Comparison of ENCODE assay signal across 2 cellular contexts in genomic region chr14:75252254-75252837, GRCh38.
TF ChIP-seq lines count a peak whose summit lies in the region.

No MANE protein-coding gene starts in this region.

TF ChIP-seq in K562, 482 proteins besides CTCF, POLR2A, EP300 and RAD21 (continues in another document):
- TF ChIP-seq CTBP1 (IDR thresholded peaks at IDR 0.05; ENCODE audit: borderline replicate concordance) (no peak), ZNF239 (CRISPR knock-in tag; IDR thresholded peaks at IDR 0.05) (no peak), MGA (IDR thresholded peaks at IDR 0.05) (peak; percentile 16; the same call in 1 of the 2 replicates), RBM25 (IDR thresholded peaks at IDR 0.05; ENCODE audit: low read depth, low read length, severe bottlenecking) (no peak), ZNF217 (CRISPR knock-in tag; IDR thresholded peaks at IDR 0.05) (no peak), ELK1 (CRISPR knock-in tag; IDR thresholded peaks at IDR 0.05) (no peak), MTF1 (CRISPR knock-in tag; IDR thresholded peaks at IDR 0.05; ENCODE audit: borderline replicate concordance) (no peak), SMAD2 (IDR thresholded peaks at IDR 0.05; ENCODE audit: low read depth, low read length) (no peak), KLF10 (CRISPR knock-in tag; IDR thresholded peaks at IDR 0.05) (no peak), HIVEP1 (CRISPR knock-in tag; IDR thresholded peaks at IDR 0.05) (no peak), BCL6 (CRISPR knock-in tag; IDR thresholded peaks at IDR 0.05) (no peak), HMG20A (CRISPR knock-in tag; conservative IDR thresholded peaks at IDR 0.05) (no peak), TRIM28 (IDR thresholded peaks at IDR 0.05) (no peak)
- TF ChIP-seq, protein P1, sequence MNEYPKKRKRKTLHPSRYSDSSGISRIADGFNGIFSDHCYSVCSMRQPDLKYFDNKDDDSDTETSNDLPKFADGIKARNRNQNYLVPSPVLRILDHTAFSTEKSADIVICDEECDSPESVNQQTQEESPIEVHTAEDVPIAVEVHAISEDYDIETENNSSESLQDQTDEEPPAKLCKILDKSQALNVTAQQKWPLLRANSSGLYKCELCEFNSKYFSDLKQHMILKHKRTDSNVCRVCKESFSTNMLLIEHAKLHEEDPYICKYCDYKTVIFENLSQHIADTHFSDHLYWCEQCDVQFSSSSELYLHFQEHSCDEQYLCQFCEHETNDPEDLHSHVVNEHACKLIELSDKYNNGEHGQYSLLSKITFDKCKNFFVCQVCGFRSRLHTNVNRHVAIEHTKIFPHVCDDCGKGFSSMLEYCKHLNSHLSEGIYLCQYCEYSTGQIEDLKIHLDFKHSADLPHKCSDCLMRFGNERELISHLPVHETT (CRISPR knock-in tag; conservative IDR thresholded peaks at IDR 0.05 in 1 of 2, IDR thresholded peaks at IDR 0.05 in 1 of 2), result no peak

TF ChIP-seq in HepG2, 621 proteins besides CTCF, POLR2A, EP300 and RAD21 (continues in another document):
- no peak for TF ChIP-seq ZNF530 (CRISPR knock-in tag; IDR thresholded peaks at IDR 0.05; ENCODE audit: low read depth)
- TF ChIP-seq NFIC (IDR thresholded peaks at IDR 0.05; ENCODE audit: low read length), result no peak
- 0 out of 2 replicates have a peak, but pooled peaks have one; percentile 15 for TF ChIP-seq HNF4A (CRISPR knock-in tag; IDR thresholded peaks at IDR 0.05)
- TF ChIP-seq MBNL3 (CRISPR knock-in tag; conservative IDR thresholded peaks at IDR 0.05), result no peak
- TF ChIP-seq NONO (IDR thresholded peaks at IDR 0.05), result no peak
- no peak for TF ChIP-seq NONO (CRISPR knock-in tag; conservative IDR thresholded peaks at IDR 0.05)
- no peak for TF ChIP-seq ZFYVE20 (CRISPR knock-in tag; IDR thresholded peaks at IDR 0.05; ENCODE audit: borderline replicate concordance, low read depth)
- peak; percentile 49; the same call in 1 of the 2 replicates for TF ChIP-seq HDAC1 (CRISPR knock-in tag; IDR thresholded peaks at IDR 0.05)
- TF ChIP-seq SRSF4 (IDR thresholded peaks at IDR 0.05; ENCODE audit: low read depth, low read length, poor library complexity, severe bottlenecking), result no peak
- TF ChIP-seq RARA (CRISPR knock-in tag; IDR thresholded peaks at IDR 0.05), result peak; percentile 89
- no peak for TF ChIP-seq DR1 (CRISPR knock-in tag; IDR thresholded peaks at IDR 0.05)
- TF ChIP-seq ZNF101 (CRISPR knock-in tag; IDR thresholded peaks at IDR 0.05; ENCODE audit: borderline replicate concordance, low read depth), result no peak
- 0 out of 2 replicates have a peak, but pooled peaks have one; percentile 10 for TF ChIP-seq SALL1 (CRISPR knock-in tag; IDR thresholded peaks at IDR 0.05)
- TF ChIP-seq MTF1 (CRISPR knock-in tag; IDR thresholded peaks at IDR 0.05), result no peak
- peak; percentile 42; the same call in 1 of the 2 replicates for TF ChIP-seq ZNF501 (CRISPR knock-in tag; IDR thresholded peaks at IDR 0.05)
- TF ChIP-seq, protein P2, sequence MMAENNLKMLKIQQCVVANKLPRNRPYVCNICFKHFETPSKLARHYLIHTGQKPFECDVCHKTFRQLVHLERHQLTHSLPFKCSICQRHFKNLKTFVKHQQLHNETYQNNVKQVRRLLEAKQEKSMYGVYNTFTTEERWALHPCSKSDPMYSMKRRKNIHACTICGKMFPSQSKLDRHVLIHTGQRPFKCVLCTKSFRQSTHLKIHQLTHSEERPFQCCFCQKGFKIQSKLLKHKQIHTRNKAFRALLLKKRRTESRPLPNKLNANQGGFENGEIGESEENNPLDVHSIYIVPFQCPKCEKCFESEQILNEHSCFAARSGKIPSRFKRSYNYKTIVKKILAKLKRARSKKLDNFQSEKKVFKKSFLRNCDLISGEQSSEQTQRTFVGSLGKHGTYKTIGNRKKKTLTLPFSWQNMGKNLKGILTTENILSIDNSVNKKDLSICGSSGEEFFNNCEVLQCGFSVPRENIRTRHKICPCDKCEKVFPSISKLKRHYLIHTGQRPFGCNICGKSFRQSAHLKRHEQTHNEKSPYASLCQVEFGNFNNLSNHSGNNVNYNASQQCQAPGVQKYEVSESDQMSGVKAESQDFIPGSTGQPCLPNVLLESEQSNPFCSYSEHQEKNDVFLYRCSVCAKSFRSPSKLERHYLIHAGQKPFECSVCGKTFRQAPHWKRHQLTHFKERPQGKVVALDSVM (CRISPR knock-in tag; IDR thresholded peaks at IDR 0.05), result no peak
- no peak for TF ChIP-seq FOXJ3 (CRISPR knock-in tag; IDR thresholded peaks at IDR 0.05; ENCODE audit: borderline replicate concordance)
- TF ChIP-seq ZNF34 (CRISPR knock-in tag; IDR thresholded peaks at IDR 0.05; ENCODE audit: borderline replicate concordance), result no peak
- no peak for TF ChIP-seq ZKSCAN5 (CRISPR knock-in tag; IDR thresholded peaks at IDR 0.05)
- peak; percentile 45 for TF ChIP-seq RXRA (CRISPR knock-in tag; IDR thresholded peaks at IDR 0.05)
- TF ChIP-seq ZNF549 (CRISPR knock-in tag; IDR thresholded peaks at IDR 0.05), result no peak
- TF ChIP-seq FLYWCH1 (CRISPR knock-in tag; IDR thresholded peaks at IDR 0.05), result no peak
- no peak for TF ChIP-seq TOPORS (CRISPR knock-in tag; IDR thresholded peaks at IDR 0.05)
- 0 out of 2 replicates have a peak, but pooled peaks have one; percentile 27 for TF ChIP-seq PHF21A (CRISPR knock-in tag; IDR thresholded peaks at IDR 0.05)
- TF ChIP-seq ZFX (CRISPR knock-in tag; IDR thresholded peaks at IDR 0.05; ENCODE audit: low read depth), result peak; percentile 40
- TF ChIP-seq HDAC2 (CRISPR knock-in tag; IDR thresholded peaks at IDR 0.05), result no peak
- TF ChIP-seq ZNF746 (CRISPR knock-in tag; IDR thresholded peaks at IDR 0.05), result 0 out of 2 replicates have a peak, but pooled peaks have one; percentile 26
- no peak for TF ChIP-seq ZNF800 (CRISPR knock-in tag; IDR thresholded peaks at IDR 0.05)
- peak; percentile 37; the same call in 1 of the 2 replicates for TF ChIP-seq ETV5 (CRISPR knock-in tag; IDR thresholded peaks at IDR 0.05; ENCODE audit: borderline replicate concordance)
- TF ChIP-seq ZNF670 (CRISPR knock-in tag; IDR thresholded peaks at IDR 0.05; ENCODE audit: borderline replicate concordance), result no peak
- 0 out of 2 replicates have a peak, but pooled peaks have one; percentile 52 for TF ChIP-seq HIVEP1 (CRISPR knock-in tag; IDR thresholded peaks at IDR 0.05)
- TF ChIP-seq IRX3 (CRISPR knock-in tag; IDR thresholded peaks at IDR 0.05; ENCODE audit: borderline replicate concordance, low read depth), result no peak
- peak; percentile 89 for TF ChIP-seq SKI (IDR thresholded peaks at IDR 0.05; ENCODE audit: partially characterized antibody)
- TF ChIP-seq ZNF704 (CRISPR knock-in tag; IDR thresholded peaks at IDR 0.05; ENCODE audit: borderline replicate concordance), result no peak
- 0 out of 2 replicates have a peak, but pooled peaks have one; percentile 22 for TF ChIP-seq HNF1B (CRISPR knock-in tag; IDR thresholded peaks at IDR 0.05)
- TF ChIP-seq TBL1XR1 (IDR thresholded peaks at IDR 0.05; ENCODE audit: borderline replicate concordance, low read length, partially characterized antibody), result no peak
- TF ChIP-seq E2F1 (CRISPR knock-in tag; IDR thresholded peaks at IDR 0.05), result no peak
- 0 out of 2 replicates have a peak, but pooled peaks have one; percentile 20 for TF ChIP-seq SKIL (CRISPR knock-in tag; IDR thresholded peaks at IDR 0.05; ENCODE audit: borderline replicate concordance)
- no peak for TF ChIP-seq SP140L (CRISPR knock-in tag; IDR thresholded peaks at IDR 0.05; ENCODE audit: borderline replicate concordance)
- no peak for TF ChIP-seq NRL (CRISPR knock-in tag; IDR thresholded peaks at IDR 0.05; ENCODE audit: borderline replicate concordance)
- TF ChIP-seq PATZ1 (CRISPR knock-in tag; IDR thresholded peaks at IDR 0.05), result no peak
- TF ChIP-seq RXRB (CRISPR knock-in tag; IDR thresholded peaks at IDR 0.05; ENCODE audit: borderline replicate concordance), result peak; percentile 25; the same call in 1 of the 2 replicates
- 0 out of 2 replicates have a peak, but pooled peaks have one; percentile 13 for TF ChIP-seq SAP130 (CRISPR knock-in tag; IDR thresholded peaks at IDR 0.05; ENCODE audit: low read depth)
- TF ChIP-seq BCL6 (CRISPR knock-in tag; IDR thresholded peaks at IDR 0.05), result peak; percentile 82
- TF ChIP-seq, protein P3, sequence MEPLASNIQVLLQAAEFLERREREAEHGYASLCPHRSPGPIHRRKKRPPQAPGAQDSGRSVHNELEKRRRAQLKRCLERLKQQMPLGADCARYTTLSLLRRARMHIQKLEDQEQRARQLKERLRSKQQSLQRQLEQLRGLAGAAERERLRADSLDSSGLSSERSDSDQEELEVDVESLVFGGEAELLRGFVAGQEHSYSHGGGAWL (CRISPR knock-in tag; IDR thresholded peaks at IDR 0.05), result no peak
